1 cellular context compared by ENCODE assay signal in the genomic region with DNA sequence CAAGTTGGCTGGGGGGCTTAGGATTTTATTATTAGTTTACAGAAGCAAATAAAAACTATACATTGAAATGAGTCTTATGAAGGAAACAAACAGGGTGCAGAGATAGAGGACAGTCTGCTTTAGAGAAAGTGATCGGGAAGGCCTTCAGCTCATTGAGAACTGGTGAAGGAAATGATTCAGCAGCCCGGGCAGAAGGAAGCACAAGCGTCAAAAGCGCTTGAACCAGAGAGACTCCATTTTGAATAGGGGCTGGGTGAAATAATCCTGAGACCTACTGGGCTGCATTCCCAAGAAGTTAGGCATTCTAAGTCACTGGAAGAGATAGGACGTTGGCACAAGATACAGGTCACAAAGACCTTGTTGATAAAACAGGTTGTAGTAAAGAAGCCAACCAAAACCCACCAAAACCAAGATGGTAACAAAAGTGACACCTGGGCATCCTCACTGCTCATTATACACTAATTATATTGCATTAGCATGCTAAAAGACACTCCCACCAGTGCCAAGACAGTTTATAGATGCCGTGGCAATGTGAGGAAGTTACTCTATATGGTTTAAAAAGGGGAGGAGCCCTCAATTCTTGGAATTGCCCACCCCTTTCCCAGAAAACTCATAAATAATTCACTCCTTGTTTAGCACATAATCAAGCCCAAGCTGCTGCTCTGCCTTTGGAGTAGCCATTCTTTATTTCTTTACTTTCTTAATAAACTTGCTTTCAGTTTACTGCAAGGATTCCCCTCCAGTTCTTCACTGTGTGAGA.
A peak's percentile ranks its signal among the peaks of the same experiment; 100 is the strongest.
TF ChIP-seq lines count a peak whose summit lies in the region.

No MANE protein-coding gene starts in this region.

TF ChIP-seq in K562, 482 proteins besides CTCF, POLR2A, EP300 and RAD21 (continued from another document and continues in another):
- TF ChIP-seq, protein P1, sequence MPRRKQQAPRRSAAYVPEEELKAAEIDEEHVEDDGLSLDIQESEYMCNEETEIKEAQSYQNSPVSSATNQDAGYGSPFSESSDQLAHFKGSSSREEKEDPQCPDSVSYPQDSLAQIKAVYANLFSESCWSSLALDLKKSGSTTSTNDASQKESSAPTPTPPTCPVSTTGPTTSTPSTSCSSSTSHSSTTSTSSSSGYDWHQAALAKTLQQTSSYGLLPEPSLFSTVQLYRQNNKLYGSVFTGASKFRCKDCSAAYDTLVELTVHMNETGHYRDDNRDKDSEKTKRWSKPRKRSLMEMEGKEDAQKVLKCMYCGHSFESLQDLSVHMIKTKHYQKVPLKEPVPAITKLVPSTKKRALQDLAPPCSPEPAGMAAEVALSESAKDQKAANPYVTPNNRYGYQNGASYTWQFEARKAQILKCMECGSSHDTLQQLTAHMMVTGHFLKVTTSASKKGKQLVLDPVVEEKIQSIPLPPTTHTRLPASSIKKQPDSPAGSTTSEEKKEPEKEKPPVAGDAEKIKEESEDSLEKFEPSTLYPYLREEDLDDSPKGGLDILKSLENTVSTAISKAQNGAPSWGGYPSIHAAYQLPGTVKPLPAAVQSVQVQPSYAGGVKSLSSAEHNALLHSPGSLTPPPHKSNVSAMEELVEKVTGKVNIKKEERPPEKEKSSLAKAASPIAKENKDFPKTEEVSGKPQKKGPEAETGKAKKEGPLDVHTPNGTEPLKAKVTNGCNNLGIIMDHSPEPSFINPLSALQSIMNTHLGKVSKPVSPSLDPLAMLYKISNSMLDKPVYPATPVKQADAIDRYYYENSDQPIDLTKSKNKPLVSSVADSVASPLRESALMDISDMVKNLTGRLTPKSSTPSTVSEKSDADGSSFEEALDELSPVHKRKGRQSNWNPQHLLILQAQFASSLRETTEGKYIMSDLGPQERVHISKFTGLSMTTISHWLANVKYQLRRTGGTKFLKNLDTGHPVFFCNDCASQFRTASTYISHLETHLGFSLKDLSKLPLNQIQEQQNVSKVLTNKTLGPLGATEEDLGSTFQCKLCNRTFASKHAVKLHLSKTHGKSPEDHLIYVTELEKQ (CRISPR knock-in tag; IDR thresholded peaks at IDR 0.05) = peak; percentile 60; the same call in 1 of the 2 replicates
- TF ChIP-seq ZNF583 (CRISPR knock-in tag; IDR thresholded peaks at IDR 0.05) (peak; percentile 83), YY1 (IDR thresholded peaks at IDR 0.05; ENCODE audit: borderline replicate concordance in 1 of 3, control insufficient read depth in 1 of 3, extremely low read depth in 1 of 3, insufficient read depth in 3 of 3, insufficient read length in 1 of 3, insufficient replicate concordance in 2 of 3, low read depth in 1 of 3, low read length in 2 of 3) (peak in 1 of 3 experiments; percentile 27), MYC (IDR thresholded peaks at IDR 0.05; ENCODE audit: low read depth, low read length) (no peak), MYC (CRISPR knock-in tag; IDR thresholded peaks at IDR 0.05; ENCODE audit: borderline replicate concordance, low read depth) (no peak), MAFF (IDR thresholded peaks at IDR 0.05; ENCODE audit: low read length) (no peak), GTF2F1 (IDR thresholded peaks at IDR 0.05; ENCODE audit: low read depth, low read length) (no peak), NR2C1 (IDR thresholded peaks at IDR 0.05) (no peak), NR2C1 (tag; IDR thresholded peaks at IDR 0.05) (peak; percentile 74), HCFC1 (IDR thresholded peaks at IDR 0.05; ENCODE audit: low read depth, low read length) (no peak), MEIS2 (IDR thresholded peaks at IDR 0.05; ENCODE audit: partially characterized antibody) (peak; percentile 88), CBX5 (IDR thresholded peaks at IDR 0.05; ENCODE audit: borderline replicate concordance, low read depth) (no peak), ZNF175 (CRISPR knock-in tag; IDR thresholded peaks at IDR 0.05; ENCODE audit: low read depth) (peak; percentile 89), MCM5 (IDR thresholded peaks at IDR 0.05; ENCODE audit: low read depth) (no peak), WHSC1 (IDR thresholded peaks at IDR 0.05; ENCODE audit: low read length) (no peak), BCL6 (CRISPR knock-in tag; IDR thresholded peaks at IDR 0.05) (0 out of 2 replicates have a peak, but pooled peaks have one; percentile 40), ILK (tag; IDR thresholded peaks at IDR 0.05; ENCODE audit: borderline replicate concordance, low read depth) (no peak), ZKSCAN8 (CRISPR knock-in tag; IDR thresholded peaks at IDR 0.05) (0 out of 2 replicates have a peak, but pooled peaks have one; percentile 34), ZNF12 (CRISPR knock-in tag; IDR thresholded peaks at IDR 0.05) (no peak), STAT5B (CRISPR knock-in tag; IDR thresholded peaks at IDR 0.05) (no peak), KLF6 (CRISPR knock-in tag; IDR thresholded peaks at IDR 0.05; ENCODE audit: borderline replicate concordance) (peak; percentile 86; the same call in 1 of the 2 replicates), ZNF551 (CRISPR knock-in tag; IDR thresholded peaks at IDR 0.05) (no peak), JUND (IDR thresholded peaks at IDR 0.05; ENCODE audit: borderline replicate concordance, low read depth, low read length) (no peak), JUND (tag; IDR thresholded peaks at IDR 0.05; ENCODE audit: borderline replicate concordance, low read depth, low read length) (peak; percentile 20; the same call in 1 of the 3 replicates), HIVEP1 (CRISPR knock-in tag; IDR thresholded peaks at IDR 0.05) (0 out of 2 replicates have a peak, but pooled peaks have one; percentile 79), CHD1 (IDR thresholded peaks at IDR 0.05; ENCODE audit: low read length) (no peak), LEF1 (IDR thresholded peaks at IDR 0.05) (no peak), CXXC5 (CRISPR knock-in tag; IDR thresholded peaks at IDR 0.05) (no peak), NR2C2 (CRISPR knock-in tag; IDR thresholded peaks at IDR 0.05) (no peak), NR2C2 (tag; IDR thresholded peaks at IDR 0.05) (no peak)
- TF ChIP-seq, protein P2, sequence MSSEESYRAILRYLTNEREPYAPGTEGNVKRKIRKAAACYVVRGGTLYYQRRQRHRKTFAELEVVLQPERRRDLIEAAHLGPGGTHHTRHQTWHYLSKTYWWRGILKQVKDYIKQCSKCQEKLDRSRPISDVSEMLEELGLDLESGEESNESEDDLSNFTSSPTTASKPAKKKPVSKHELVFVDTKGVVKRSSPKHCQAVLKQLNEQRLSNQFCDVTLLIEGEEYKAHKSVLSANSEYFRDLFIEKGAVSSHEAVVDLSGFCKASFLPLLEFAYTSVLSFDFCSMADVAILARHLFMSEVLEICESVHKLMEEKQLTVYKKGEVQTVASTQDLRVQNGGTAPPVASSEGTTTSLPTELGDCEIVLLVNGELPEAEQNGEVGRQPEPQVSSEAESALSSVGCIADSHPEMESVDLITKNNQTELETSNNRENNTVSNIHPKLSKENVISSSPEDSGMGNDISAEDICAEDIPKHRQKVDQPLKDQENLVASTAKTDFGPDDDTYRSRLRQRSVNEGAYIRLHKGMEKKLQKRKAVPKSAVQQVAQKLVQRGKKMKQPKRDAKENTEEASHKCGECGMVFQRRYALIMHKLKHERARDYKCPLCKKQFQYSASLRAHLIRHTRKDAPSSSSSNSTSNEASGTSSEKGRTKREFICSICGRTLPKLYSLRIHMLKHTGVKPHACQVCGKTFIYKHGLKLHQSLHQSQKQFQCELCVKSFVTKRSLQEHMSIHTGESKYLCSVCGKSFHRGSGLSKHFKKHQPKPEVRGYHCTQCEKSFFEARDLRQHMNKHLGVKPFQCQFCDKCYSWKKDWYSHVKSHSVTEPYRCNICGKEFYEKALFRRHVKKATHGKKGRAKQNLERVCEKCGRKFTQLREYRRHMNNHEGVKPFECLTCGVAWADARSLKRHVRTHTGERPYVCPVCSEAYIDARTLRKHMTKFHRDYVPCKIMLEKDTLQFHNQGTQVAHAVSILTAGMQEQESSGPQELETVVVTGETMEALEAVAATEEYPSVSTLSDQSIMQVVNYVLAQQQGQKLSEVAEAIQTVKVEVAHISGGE (CRISPR knock-in tag; IDR thresholded peaks at IDR 0.05) = no peak
- TF ChIP-seq, protein P3, sequence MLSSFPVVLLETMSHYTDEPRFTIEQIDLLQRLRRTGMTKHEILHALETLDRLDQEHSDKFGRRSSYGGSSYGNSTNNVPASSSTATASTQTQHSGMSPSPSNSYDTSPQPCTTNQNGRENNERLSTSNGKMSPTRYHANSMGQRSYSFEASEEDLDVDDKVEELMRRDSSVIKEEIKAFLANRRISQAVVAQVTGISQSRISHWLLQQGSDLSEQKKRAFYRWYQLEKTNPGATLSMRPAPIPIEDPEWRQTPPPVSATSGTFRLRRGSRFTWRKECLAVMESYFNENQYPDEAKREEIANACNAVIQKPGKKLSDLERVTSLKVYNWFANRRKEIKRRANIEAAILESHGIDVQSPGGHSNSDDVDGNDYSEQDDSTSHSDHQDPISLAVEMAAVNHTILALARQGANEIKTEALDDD (IDR thresholded peaks at IDR 0.05) = no peak
- TF ChIP-seq, protein P4, sequence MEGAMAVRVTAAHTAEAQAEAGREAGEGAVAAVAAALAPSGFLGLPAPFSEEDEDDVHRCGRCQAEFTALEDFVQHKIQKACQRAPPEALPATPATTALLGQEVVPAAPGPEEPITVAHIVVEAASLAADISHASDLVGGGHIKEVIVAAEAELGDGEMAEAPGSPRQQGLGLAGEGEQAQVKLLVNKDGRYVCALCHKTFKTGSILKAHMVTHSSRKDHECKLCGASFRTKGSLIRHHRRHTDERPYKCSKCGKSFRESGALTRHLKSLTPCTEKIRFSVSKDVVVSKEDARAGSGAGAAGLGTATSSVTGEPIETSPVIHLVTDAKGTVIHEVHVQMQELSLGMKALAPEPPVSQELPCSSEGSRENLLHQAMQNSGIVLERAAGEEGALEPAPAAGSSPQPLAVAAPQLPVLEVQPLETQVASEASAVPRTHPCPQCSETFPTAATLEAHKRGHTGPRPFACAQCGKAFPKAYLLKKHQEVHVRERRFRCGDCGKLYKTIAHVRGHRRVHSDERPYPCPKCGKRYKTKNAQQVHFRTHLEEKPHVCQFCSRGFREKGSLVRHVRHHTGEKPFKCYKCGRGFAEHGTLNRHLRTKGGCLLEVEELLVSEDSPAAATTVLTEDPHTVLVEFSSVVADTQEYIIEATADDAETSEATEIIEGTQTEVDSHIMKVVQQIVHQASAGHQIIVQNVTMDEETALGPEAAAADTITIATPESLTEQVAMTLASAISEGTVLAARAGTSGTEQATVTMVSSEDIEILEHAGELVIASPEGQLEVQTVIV (CRISPR knock-in tag; IDR thresholded peaks at IDR 0.05; ENCODE audit: borderline replicate concordance) = no peak
- TF ChIP-seq, protein P5, sequence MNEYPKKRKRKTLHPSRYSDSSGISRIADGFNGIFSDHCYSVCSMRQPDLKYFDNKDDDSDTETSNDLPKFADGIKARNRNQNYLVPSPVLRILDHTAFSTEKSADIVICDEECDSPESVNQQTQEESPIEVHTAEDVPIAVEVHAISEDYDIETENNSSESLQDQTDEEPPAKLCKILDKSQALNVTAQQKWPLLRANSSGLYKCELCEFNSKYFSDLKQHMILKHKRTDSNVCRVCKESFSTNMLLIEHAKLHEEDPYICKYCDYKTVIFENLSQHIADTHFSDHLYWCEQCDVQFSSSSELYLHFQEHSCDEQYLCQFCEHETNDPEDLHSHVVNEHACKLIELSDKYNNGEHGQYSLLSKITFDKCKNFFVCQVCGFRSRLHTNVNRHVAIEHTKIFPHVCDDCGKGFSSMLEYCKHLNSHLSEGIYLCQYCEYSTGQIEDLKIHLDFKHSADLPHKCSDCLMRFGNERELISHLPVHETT (CRISPR knock-in tag; conservative IDR thresholded peaks at IDR 0.05 in 1 of 2, IDR thresholded peaks at IDR 0.05 in 1 of 2) = peak in 1 of 2 experiments; percentile 81; a peak in 2 of 4 replicates
- TF ChIP-seq, protein P6, sequence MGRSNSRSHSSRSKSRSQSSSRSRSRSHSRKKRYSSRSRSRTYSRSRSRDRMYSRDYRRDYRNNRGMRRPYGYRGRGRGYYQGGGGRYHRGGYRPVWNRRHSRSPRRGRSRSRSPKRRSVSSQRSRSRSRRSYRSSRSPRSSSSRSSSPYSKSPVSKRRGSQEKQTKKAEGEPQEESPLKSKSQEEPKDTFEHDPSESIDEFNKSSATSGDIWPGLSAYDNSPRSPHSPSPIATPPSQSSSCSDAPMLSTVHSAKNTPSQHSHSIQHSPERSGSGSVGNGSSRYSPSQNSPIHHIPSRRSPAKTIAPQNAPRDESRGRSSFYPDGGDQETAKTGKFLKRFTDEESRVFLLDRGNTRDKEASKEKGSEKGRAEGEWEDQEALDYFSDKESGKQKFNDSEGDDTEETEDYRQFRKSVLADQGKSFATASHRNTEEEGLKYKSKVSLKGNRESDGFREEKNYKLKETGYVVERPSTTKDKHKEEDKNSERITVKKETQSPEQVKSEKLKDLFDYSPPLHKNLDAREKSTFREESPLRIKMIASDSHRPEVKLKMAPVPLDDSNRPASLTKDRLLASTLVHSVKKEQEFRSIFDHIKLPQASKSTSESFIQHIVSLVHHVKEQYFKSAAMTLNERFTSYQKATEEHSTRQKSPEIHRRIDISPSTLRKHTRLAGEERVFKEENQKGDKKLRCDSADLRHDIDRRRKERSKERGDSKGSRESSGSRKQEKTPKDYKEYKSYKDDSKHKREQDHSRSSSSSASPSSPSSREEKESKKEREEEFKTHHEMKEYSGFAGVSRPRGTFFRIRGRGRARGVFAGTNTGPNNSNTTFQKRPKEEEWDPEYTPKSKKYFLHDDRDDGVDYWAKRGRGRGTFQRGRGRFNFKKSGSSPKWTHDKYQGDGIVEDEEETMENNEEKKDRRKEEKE (IDR thresholded peaks at IDR 0.05; ENCODE audit: borderline replicate concordance in 1 of 2, control insufficient read depth in 1 of 2, low read depth in 2 of 2, low read length in 1 of 2) = no peak
- TF ChIP-seq, protein P7, sequence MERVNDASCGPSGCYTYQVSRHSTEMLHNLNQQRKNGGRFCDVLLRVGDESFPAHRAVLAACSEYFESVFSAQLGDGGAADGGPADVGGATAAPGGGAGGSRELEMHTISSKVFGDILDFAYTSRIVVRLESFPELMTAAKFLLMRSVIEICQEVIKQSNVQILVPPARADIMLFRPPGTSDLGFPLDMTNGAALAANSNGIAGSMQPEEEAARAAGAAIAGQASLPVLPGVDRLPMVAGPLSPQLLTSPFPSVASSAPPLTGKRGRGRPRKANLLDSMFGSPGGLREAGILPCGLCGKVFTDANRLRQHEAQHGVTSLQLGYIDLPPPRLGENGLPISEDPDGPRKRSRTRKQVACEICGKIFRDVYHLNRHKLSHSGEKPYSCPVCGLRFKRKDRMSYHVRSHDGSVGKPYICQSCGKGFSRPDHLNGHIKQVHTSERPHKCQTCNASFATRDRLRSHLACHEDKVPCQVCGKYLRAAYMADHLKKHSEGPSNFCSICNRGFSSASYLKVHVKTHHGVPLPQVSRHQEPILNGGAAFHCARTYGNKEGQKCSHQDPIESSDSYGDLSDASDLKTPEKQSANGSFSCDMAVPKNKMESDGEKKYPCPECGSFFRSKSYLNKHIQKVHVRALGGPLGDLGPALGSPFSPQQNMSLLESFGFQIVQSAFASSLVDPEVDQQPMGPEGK (CRISPR knock-in tag; IDR thresholded peaks at IDR 0.05; ENCODE audit: borderline replicate concordance) = no peak
- TF ChIP-seq, protein P8, sequence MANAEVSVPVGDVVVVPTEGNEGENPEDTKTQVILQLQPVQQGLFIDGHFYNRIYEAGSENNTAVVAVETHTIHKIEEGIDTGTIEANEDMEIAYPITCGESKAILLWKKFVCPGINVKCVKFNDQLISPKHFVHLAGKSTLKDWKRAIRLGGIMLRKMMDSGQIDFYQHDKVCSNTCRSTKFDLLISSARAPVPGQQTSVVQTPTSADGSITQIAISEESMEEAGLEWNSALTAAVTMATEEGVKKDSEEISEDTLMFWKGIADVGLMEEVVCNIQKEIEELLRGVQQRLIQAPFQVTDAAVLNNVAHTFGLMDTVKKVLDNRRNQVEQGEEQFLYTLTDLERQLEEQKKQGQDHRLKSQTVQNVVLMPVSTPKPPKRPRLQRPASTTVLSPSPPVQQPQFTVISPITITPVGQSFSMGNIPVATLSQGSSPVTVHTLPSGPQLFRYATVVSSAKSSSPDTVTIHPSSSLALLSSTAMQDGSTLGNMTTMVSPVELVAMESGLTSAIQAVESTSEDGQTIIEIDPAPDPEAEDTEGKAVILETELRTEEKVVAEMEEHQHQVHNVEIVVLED (CRISPR knock-in tag; IDR thresholded peaks at IDR 0.05) = peak; percentile 53
